ENCODE assay signal across 14 cellular contexts in genomic region chr1:226402615-226403521, GRCh38. TPM values are rescaled to one million over a fixed set of nuclear protein-coding genes. Genes with fewer than 3 reads are reported as not detected.
DNase-seq lines count a peak whose midpoint lies in the region; ATAC-seq and TF ChIP-seq lines count a peak whose summit lies in the region.
"Had no signal": no experiment of that assay in that cellular context is flagged by ENCODE, and none has a peak within 500 bp of the region (broad histone marks: within the 10 kb centered on the region; RNA-seq: fewer than 3 reads in every experiment).

No MANE protein-coding gene starts in this region.

- H3K4me3 Mint-ChIP-seq in activated T-cell treated with anti-CD3 and anti-CD28 coated beads, Interleukin-2, amount 50 U/mL, for 24 hours = no peak overlapping the region
- peak overlapping the region; percentile 90 for H3K4me3 Mint-ChIP-seq in activated T-helper 17 cell treated with anti-CD3 and anti-CD28 coated beads, Interleukin-2, amount 50 U/mL, for 72 hours
- H3K4me3 Mint-ChIP-seq in stimulated activated effector memory CD8-positive, alpha-beta T cell treated with anti-CD3 and anti-CD28 coated beads, Interleukin-12 subunit alpha, Interleukin-12 subunit beta, amount 100 ng/mL, for 72 hours = no peak overlapping the region

- H3K79me1 ChIP-seq in mesendoderm (ENCODE audit: low read length) = peaks cover 36% of the 10 kb centered on the region

- H3K4me1 ChIP-seq in mesendoderm (ENCODE audit: control insufficient read depth, low read depth, low read length) = peaks cover 22% of the 10 kb centered on the region
- peaks cover 9% of the 10 kb centered on the region for H3K4me1 ChIP-seq in mucosa of descending colon (ENCODE audit: low read depth)

- H3K18ac ChIP-seq in mesendoderm (ENCODE audit: low read length) = no peak overlapping the region

- no peak overlapping the region for H3K4ac ChIP-seq in mesendoderm (ENCODE audit: low read depth, low read length)

- peaks cover 75% of the 10 kb centered on the region for H3K79me2 ChIP-seq in mesendoderm (ENCODE audit: control insufficient read depth, insufficient read depth, low read length)

- no peak for TF ChIP-seq CTCF in mucosa of descending colon (IDR thresholded peaks at IDR 0.05)

- peak overlapping the region; percentile 56 for H3K27ac Mint-ChIP-seq in activated T-cell treated with anti-CD3 and anti-CD28 coated beads, Interleukin-2, amount 50 U/mL, for 24 hours
- peak overlapping the region; percentile 54 for H3K27ac Mint-ChIP-seq in activated T-helper 17 cell treated with anti-CD3 and anti-CD28 coated beads, Interleukin-2, amount 50 U/mL, for 72 hours
- H3K27ac Mint-ChIP-seq in stimulated activated effector memory CD8-positive, alpha-beta T cell treated with anti-CD3 and anti-CD28 coated beads, Interleukin-12 subunit alpha, Interleukin-12 subunit beta, amount 100 ng/mL, for 72 hours = peak overlapping the region; percentile 80
- H3K27ac Mint-ChIP-seq: activated CD4-positive, alpha-beta memory T cell treated with anti-CD3 and anti-CD28 coated beads for 36 hours had no signal

- H3K4me2 ChIP-seq in mesendoderm (ENCODE audit: low read length) = no peak overlapping the region

- DNase-seq in activated T-cell treated with anti-CD3 and anti-CD28 coated beads, Interleukin-2, amount 50 U/mL, for 24 hours = no peak
- no peak for DNase-seq in activated T-cell treated with anti-CD3 and anti-CD28 coated beads for 4 hours
- DNase-seq in mesendoderm = no peak
- DNase-seq in stimulated activated effector memory CD8-positive, alpha-beta T cell treated with anti-CD3 and anti-CD28 coated beads, Interleukin-12 subunit alpha, Interleukin-12 subunit beta, amount 100 ng/mL, for 72 hours (ENCODE audit: low spot score in 2 of 2) = no peak
- no peak for DNase-seq in mucosa of descending colon
- DNase-seq: activated CD4-positive, alpha-beta memory T cell treated with anti-CD3 and anti-CD28 coated beads for 36 hours; activated naive CD4-positive, alpha-beta T cell treated with anti-CD3 and anti-CD28 coated beads, Interleukin-2, amount 50 U/mL, for 16 hours; KG1; kidney; naive thymus-derived CD8-positive, alpha-beta T cell had no signal

- H4K8ac ChIP-seq in mesendoderm (ENCODE audit: low read depth, low read length) = no peak overlapping the region

- H3K9me3 Mint-ChIP-seq in activated T-cell treated with anti-CD3 and anti-CD28 coated beads, Interleukin-2, amount 50 U/mL, for 24 hours = no peaks in the 10 kb centered on the region
- H3K9me3 Mint-ChIP-seq in activated T-helper 17 cell treated with anti-CD3 and anti-CD28 coated beads, Interleukin-2, amount 50 U/mL, for 72 hours = no peaks in the 10 kb centered on the region
- H3K9me3 Mint-ChIP-seq in stimulated activated effector memory CD8-positive, alpha-beta T cell treated with anti-CD3 and anti-CD28 coated beads, Interleukin-12 subunit alpha, Interleukin-12 subunit beta, amount 100 ng/mL, for 72 hours = no peaks in the 10 kb centered on the region
- H3K9me3 Mint-ChIP-seq: activated CD4-positive, alpha-beta memory T cell treated with anti-CD3 and anti-CD28 coated beads for 36 hours; naive thymus-derived CD8-positive, alpha-beta T cell had no signal

- no CpG with 5 or more reads among the region's 20 CpGs for WGBS in mesendoderm (ENCODE audit: extremely low coverage, insufficient coverage, low lambda C conversion rate)

- no peak overlapping the region for H2BK120ac ChIP-seq in mesendoderm (ENCODE audit: low read depth, low read length)

- no peaks in the 10 kb centered on the region for H3K9me3 ChIP-seq in mucosa of descending colon

- H4K5ac ChIP-seq in mesendoderm (ENCODE audit: low read length) = no peak overlapping the region

- H3K4me3 ChIP-seq in mesendoderm (ENCODE audit: low read length) = no peak overlapping the region
- H3K4me3 ChIP-seq in mucosa of descending colon = no peak overlapping the region
- H3K4me3 ChIP-seq: coronary artery had no signal

- H2AK5ac ChIP-seq in mesendoderm (ENCODE audit: low read length) = no peak overlapping the region

- H3K27me3 Mint-ChIP-seq in activated T-cell treated with anti-CD3 and anti-CD28 coated beads, Interleukin-2, amount 50 U/mL, for 24 hours = no peaks in the 10 kb centered on the region
- no peaks in the 10 kb centered on the region for H3K27me3 Mint-ChIP-seq in activated T-helper 17 cell treated with anti-CD3 and anti-CD28 coated beads, Interleukin-2, amount 50 U/mL, for 72 hours
- H3K27me3 Mint-ChIP-seq: activated CD4-positive, alpha-beta memory T cell treated with anti-CD3 and anti-CD28 coated beads for 36 hours; naive thymus-derived CD8-positive, alpha-beta T cell had no signal

- H3K56ac ChIP-seq in mesendoderm (ENCODE audit: low read length) = peak overlapping the region; percentile 25

- H3K27me3 ChIP-seq in mesendoderm (ENCODE audit: insufficient read depth, low read length, poor library complexity) = no peaks in the 10 kb centered on the region

- peaks cover 63% of the 10 kb centered on the region for H3K4me1 Mint-ChIP-seq in activated T-cell treated with anti-CD3 and anti-CD28 coated beads, Interleukin-2, amount 50 U/mL, for 24 hours (ENCODE audit: low read depth)
- peaks cover 27% of the 10 kb centered on the region for H3K4me1 Mint-ChIP-seq in activated T-helper 17 cell treated with anti-CD3 and anti-CD28 coated beads, Interleukin-2, amount 50 U/mL, for 72 hours
- peaks cover 69% of the 10 kb centered on the region for H3K4me1 Mint-ChIP-seq in stimulated activated effector memory CD8-positive, alpha-beta T cell treated with anti-CD3 and anti-CD28 coated beads, Interleukin-12 subunit alpha, Interleukin-12 subunit beta, amount 100 ng/mL, for 72 hours

- peaks cover 93% of the 10 kb centered on the region for H3K36me3 Mint-ChIP-seq in activated T-cell treated with anti-CD3 and anti-CD28 coated beads, Interleukin-2, amount 50 U/mL, for 24 hours (ENCODE audit: low read depth)
- peaks cover 71% of the 10 kb centered on the region for H3K36me3 Mint-ChIP-seq in activated T-helper 17 cell treated with anti-CD3 and anti-CD28 coated beads, Interleukin-2, amount 50 U/mL, for 72 hours (ENCODE audit: low read depth)
- H3K36me3 Mint-ChIP-seq in stimulated activated effector memory CD8-positive, alpha-beta T cell treated with anti-CD3 and anti-CD28 coated beads, Interleukin-12 subunit alpha, Interleukin-12 subunit beta, amount 100 ng/mL, for 72 hours = peaks cover 68% of the 10 kb centered on the region

- H3K36me3 ChIP-seq in mesendoderm (ENCODE audit: control insufficient read depth, insufficient read depth, low read length) (peaks cover 14% of the 10 kb centered on the region), mucosa of descending colon (ENCODE audit: low read depth) (no peaks in the 10 kb centered on the region)

- no peak overlapping the region for H3K27ac ChIP-seq in mesendoderm (ENCODE audit: low read depth, low read length)
- H3K27ac ChIP-seq: coronary artery had no signal

- peak overlapping the region; percentile 18 for H3K9ac ChIP-seq in mesendoderm (ENCODE audit: low read length)

- H3K23ac ChIP-seq in mesendoderm (ENCODE audit: low read length) = no peak overlapping the region

- no peak for ATAC-seq in activated T-helper 17 cell treated with anti-CD3 and anti-CD28 coated beads, Interleukin-2, amount 50 U/mL, for 72 hours (replicated peaks)
- ATAC-seq in stimulated activated effector memory CD8-positive, alpha-beta T cell treated with anti-CD3 and anti-CD28 coated beads, Interleukin-12 subunit alpha, Interleukin-12 subunit beta, amount 100 ng/mL, for 72 hours = no peak
- no peak for ATAC-seq in HG03097 (IDR thresholded peaks at IDR 0.05; ENCODE audit: low FRiP score, unreplicated experiment)
- no peak for ATAC-seq in mucosa of descending colon
- ATAC-seq in GM19351 (IDR thresholded peaks at IDR 0.05; ENCODE audit: unreplicated experiment) = no peak
- ATAC-seq: naive thymus-derived CD8-positive, alpha-beta T cell had no signal

- intact Hi-C loops in mucosa of descending colon (cut with DNase I, micrococcal nuclease) = no loop called here

- H2BK5ac ChIP-seq in mesendoderm (ENCODE audit: low read length) = no peak overlapping the region

- H2BK15ac ChIP-seq in mesendoderm (replicated peaks; ENCODE audit: low read depth) = no peak overlapping the region

RNA-seq across cellular contexts. Expression of gene PARP1, which starts 5.0 kb away (rescaled TPM):
- 100 to 1,000 TPM; 147 to 268 TPM for total RNA-seq in activated T-helper 17 cell treated with anti-CD3 and anti-CD28 coated beads, Interleukin-2, amount 50 U/mL, for 72 hours
- 277 TPM for polyA plus RNA-seq in mesendoderm (2013, experiment 1 of 2)
- 282 TPM for polyA plus RNA-seq in mesendoderm (2013, experiment 2 of 2)
- 10 to 100 TPM; 35.8 to 81.2 (median 63.2) TPM for total RNA-seq in mucosa of descending colon
